Comparison of ENCODE assay signal across 8 cellular contexts in genomic region chr14:75279739-75280447, GRCh38. TPM values are rescaled to one million over a fixed set of nuclear protein-coding genes. Genes with fewer than 3 reads are reported as not detected.
DNase-seq lines count a peak whose midpoint lies in the region; ATAC-seq and TF ChIP-seq lines count a peak whose summit lies in the region.

No MANE protein-coding gene starts in this region.

- H3K36me3 ChIP-seq in breast epithelium: no peaks in the 10 kb centered on the region
- H3K36me3 ChIP-seq in thoracic aorta: peaks cover 14% of the 10 kb centered on the region

- H3K27ac ChIP-seq in breast epithelium (peak overlapping the region; percentile 100), thoracic aorta (peak overlapping the region; percentile 100)

- TF ChIP-seq POLR2A in breast epithelium (IDR thresholded peaks at IDR 0.05): peak; percentile 41

- peaks cover 0 to 3% of the 10 kb centered on the region in 2 donors for H3K4me1 ChIP-seq in breast epithelium
- peaks cover 13 to 30% of the 10 kb centered on the region in 2 donors for H3K4me1 ChIP-seq in thoracic aorta (ENCODE audit: control insufficient read depth in 1 of 2, low read depth in 2 of 2)

- H3K9me3 ChIP-seq in breast epithelium (no peaks in the 10 kb centered on the region), thoracic aorta (no peaks in the 10 kb centered on the region)

- DNase-seq in activated effector memory CD4-positive, alpha-beta T cell treated with anti-CD3 and anti-CD28 coated beads, Interleukin-2, amount 50 U/mL, for 16 hours: peak; percentile 69
- DNase-seq in activated effector memory CD4-positive, alpha-beta T cell treated with Interleukin-2 at 50 U/mL for 16 hours: no peak
- DNase-seq in breast epithelium (ENCODE audit: low spot score in 2 of 2) (peak in 1 of 2 donors; percentile 44), left lobe of liver (ENCODE audit: low spot score) (peak; percentile 62), thoracic aorta (ENCODE audit: low spot score) (no peak), activated gamma-delta T cell (lab: John Stamatoyannopoulos, UW) (no peak)
- no peak for DNase-seq in activated CD4-positive, CD25-positive, alpha-beta regulatory T cell treated with anti-CD3 and anti-CD28 coated beads, Interleukin-2, amount 50 U/mL, for 72 hours

- ATAC-seq in left lobe of liver (no peak), thoracic aorta (ENCODE audit: insufficient number of reproducible peaks, low FRiP score, low read depth) (no peak), GM21381 (IDR thresholded peaks at IDR 0.05; ENCODE audit: unreplicated experiment) (no peak)

- H3K4me3 ChIP-seq in breast epithelium (peak overlapping the region; percentile 87 to 93 (median 88)), thoracic aorta (peak overlapping the region; percentile 88)

- intact Hi-C loops in breast epithelium (cut with DNase I; ENCODE audit: low total_unique reads): no loop called here

- H3K27me3 ChIP-seq in breast epithelium (no peaks in the 10 kb centered on the region), thoracic aorta (replicated peaks; ENCODE audit: insufficient read depth) (no peaks in the 10 kb centered on the region)

- TF ChIP-seq CTCF in breast epithelium (IDR thresholded peaks at IDR 0.05) (no peak), thoracic aorta (IDR thresholded peaks at IDR 0.05) (no peak)

RNA-seq across cellular contexts. Expression of gene FOS, which starts 1.3 kb away (rescaled TPM):
- 100 to 1,000 TPM; 398 to 629 (median 549) TPM for total RNA-seq in breast epithelium
- 13.1 TPM for total RNA-seq in left lobe of liver
- 1,000 to 10,000 TPM in 1 of 2 donors, 100 to 1,000 TPM in 1; 358 to 3,038 TPM for total RNA-seq in thoracic aorta

Comparison
In these comparisons a context has a peak if more than half of its experiments do, and no peak if none do; other contexts are left out.
1. DNase-seq: peak in activated effector memory CD4-positive, alpha-beta T cell treated with anti-CD3 and anti-CD28 coated beads, Interleukin-2, amount 50 U/mL, for 16 hours (single experiment) and left lobe of liver (single experiment); none in activated effector memory CD4-positive, alpha-beta T cell treated with Interleukin-2 at 50 U/mL for 16 hours (single experiment), thoracic aorta (single experiment), activated CD4-positive, CD25-positive, alpha-beta regulatory T cell treated with anti-CD3 and anti-CD28 coated beads, Interleukin-2, amount 50 U/mL, for 72 hours (single experiment) and activated gamma-delta T cell (single experiment).
2. RNA of gene FOS, which starts 1.3 kb away (total RNA-seq): 358 to 3,038 TPM in thoracic aorta and 398 to 629 TPM in breast epithelium; 13.1 TPM in left lobe of liver (single experiment); every median in the first group is over 10 times any median in the second.